In genomic region chr6:41587223-41587879, GRCh38 we compare ENCODE assay signal across 28 cellular contexts. TPM values are rescaled to one million over a fixed set of nuclear protein-coding genes. Genes with fewer than 3 reads are reported as not detected.
A peak's percentile ranks its signal among the peaks of the same experiment; 100 is the strongest.
DNase-seq lines count a peak whose midpoint lies in the region; ATAC-seq and TF ChIP-seq lines count a peak whose summit lies in the region.
"Had no signal": no experiment of that assay in that cellular context is flagged by ENCODE, and none has a peak within 500 bp of the region (broad histone marks: within the 10 kb centered on the region; RNA-seq: fewer than 3 reads in every experiment).

No MANE protein-coding gene starts in this region.

- no peak overlapping the region for H2BK5ac ChIP-seq in H9 (ENCODE audit: insufficient read length, low read length)
- H2BK5ac ChIP-seq in neuronal stem cell (ENCODE audit: low read length): peak overlapping the region; percentile 7

- TF ChIP-seq CTCF in H9 (conservative IDR thresholded peaks at IDR 0.05) (peak; percentile 28; the same call in 2 of the 3 replicates), body of pancreas (IDR thresholded peaks at IDR 0.05) (peak in 1 of 7 experiments; percentile 36)

- no peaks in the 10 kb centered on the region for H3K79me2 ChIP-seq in H9 (ENCODE audit: insufficient read depth, low read length)

- no peaks in the 10 kb centered on the region for H4K20me1 ChIP-seq in H9 (ENCODE audit: control insufficient read depth, insufficient read depth, insufficient read length)

- H4K5ac ChIP-seq in H9 (ENCODE audit: insufficient read length, low read depth, low read length): no peak overlapping the region

- H3K27ac ChIP-seq in H9 (ENCODE audit: insufficient read length, low read depth, low read length): no peak overlapping the region
- peak overlapping the region in 2 of 4 donors; percentile 15 to 22 for H3K27ac ChIP-seq in body of pancreas
- H3K27ac ChIP-seq in neuronal stem cell (replicated peaks; ENCODE audit: low read length): no peak overlapping the region
- H3K27ac ChIP-seq: C4-2B, esophagus squamous epithelium, GM23248, heart right ventricle, upper lobe of right lung had no signal

- H3K14ac ChIP-seq in H9 (ENCODE audit: insufficient read depth, low read length) (no peak overlapping the region), neuronal stem cell (ENCODE audit: low read length) (peak overlapping the region; percentile 78)

- H3K4ac ChIP-seq in H9 (ENCODE audit: low read depth, low read length): no peak overlapping the region
- no peak overlapping the region for H3K4ac ChIP-seq in neuronal stem cell (ENCODE audit: low read length)

- H3K4me1 ChIP-seq in H9 (ENCODE audit: insufficient read depth, low read length) (peaks cover 2% of the 10 kb centered on the region; the same call in 1 of the 2 replicates), body of pancreas (peaks cover 29% of the 10 kb centered on the region), neuronal stem cell (ENCODE audit: control insufficient read depth in 2 of 2, insufficient read depth in 1 of 2, low read depth in 1 of 2, low read length in 2 of 2) (peaks cover 21 to 40% of the 10 kb centered on the region in 2 donors)
- H3K4me1 ChIP-seq: upper lobe of right lung had no signal

- H4K91ac ChIP-seq in H9 (ENCODE audit: insufficient read length, low read depth, low read length): no peak overlapping the region
- peak overlapping the region; percentile 35 for H4K91ac ChIP-seq in neuronal stem cell (ENCODE audit: low read depth, low read length, poor library complexity)

- no CpG with 5 or more reads among the region's 23 CpGs for WGBS in H9 (ENCODE audit: extremely low coverage, insufficient read length, low lambda C conversion rate)
- WGBS in body of pancreas, 2 donors: 73 to 90% methylated on average over 5 to 20 of the region's 23 CpGs
- WGBS in neuronal stem cell (ENCODE audit: extremely low coverage in 2 of 2, insufficient read length in 2 of 2, insufficient replicate concordance in 1 of 2), 2 donors: no CpG with 5 or more reads among the region's 23 CpGs

- no peak overlapping the region for H2BK20ac ChIP-seq in H9 (ENCODE audit: low read depth, low read length, poor library complexity, severe bottlenecking)

- no peak overlapping the region for H3K4me3 ChIP-seq in body of pancreas
- H3K4me3 ChIP-seq in neuronal stem cell (ENCODE audit: low read length in 2 of 2): no peak overlapping the region
- H3K4me3 ChIP-seq: esophagus squamous epithelium, GM23248, heart right ventricle, upper lobe of right lung had no signal

- H2BK12ac ChIP-seq in H9 (ENCODE audit: insufficient read length, low read depth, low read length) (no peak overlapping the region), neuronal stem cell (ENCODE audit: low read length) (no peak overlapping the region)

- DNase-seq in DMS 273 (lab: John Stamatoyannopoulos, UW; ENCODE audit: unreplicated experiment) (peak; percentile 85), H9 (no peak), body of pancreas (peak in 3 of 4 donors; percentile 23 to 74 (median 50)), neuronal stem cell (ENCODE audit: low spot score) (no peak), T-helper 17 cell (no peak)
- no peak for DNase-seq in activated effector memory CD4-positive, alpha-beta T cell treated with anti-CD3 and anti-CD28 coated beads, Interleukin-2, amount 50 U/mL, for 16 hours
- DNase-seq: activated CD4-positive, alpha-beta memory T cell treated with anti-CD3 and anti-CD28 coated beads for 36 hours; activated CD4-positive, alpha-beta T cell treated with anti-CD3 and anti-CD28 coated beads for 1 hour; activated CD8-positive, alpha-beta memory T cell treated with anti-CD3 and anti-CD28 coated beads, Interleukin-2, amount 50 U/mL, for 4 hours; activated naive CD4-positive, alpha-beta T cell treated with anti-CD3 and anti-CD28 coated beads for 36 hours; cerebellar nuclear complex; DMS79; esophagus squamous epithelium; foreskin melanocyte; GDM1; GM23248; heart right ventricle; kidney; NCI-H146; NCI-H446 treated with DMSO at 0.1 percent for 48 hours; PC-3; stimulated activated CD4-positive, alpha-beta T cell treated with anti-CD3 and anti-CD28 coated beads, Interleukin-15, amount 100 ng/mL, for 24 hours; stimulated activated CD4-positive, alpha-beta T cell treated with anti-CD3 and anti-CD28 coated beads, Interleukin-4, amount 100 ng/mL, for 4 hours; upper lobe of right lung had no signal

- H3K23me2 ChIP-seq in H9 (ENCODE audit: insufficient read length, low read depth, low read length, poor library complexity, severe bottlenecking): no peaks in the 10 kb centered on the region

- TF ChIP-seq POLR2A in body of pancreas (IDR thresholded peaks at IDR 0.05): no peak

- H3K79me1 ChIP-seq in H9 (ENCODE audit: insufficient read depth, low read depth, low read length, poor library complexity, severe bottlenecking) (no peaks in the 10 kb centered on the region), neuronal stem cell (ENCODE audit: low read depth, low read length) (peaks cover 6% of the 10 kb centered on the region)

- H3K9me3 Mint-ChIP-seq in H9: no peaks in the 10 kb centered on the region
- H3K9me3 Mint-ChIP-seq: activated CD4-positive, alpha-beta memory T cell treated with anti-CD3 and anti-CD28 coated beads for 36 hours; activated naive CD4-positive, alpha-beta T cell treated with anti-CD3 and anti-CD28 coated beads for 36 hours had no signal

- H3K18ac ChIP-seq in H9 (ENCODE audit: insufficient read length, low read depth, low read length) (no peak overlapping the region), neuronal stem cell (ENCODE audit: low read length) (peak overlapping the region; percentile 87)

- H2AFZ ChIP-seq in H9 (ENCODE audit: low read length) (no peak overlapping the region), neuronal stem cell (ENCODE audit: low read length) (no peak overlapping the region)
- H2AFZ ChIP-seq: GM23248 had no signal

- H3K4me1 Mint-ChIP-seq in H9 (peaks cover 33 to 64% of the 10 kb centered on the region in 2 experiments), T-helper 17 cell (peaks cover 25% of the 10 kb centered on the region)

- intact Hi-C loops in body of pancreas (cut with DNase I): loop anchor here (5.0 kb wide), 1 partner anchor 45 kb away; no protein-coding TSS in a partner anchor

- H3K4me2 ChIP-seq in H9 (ENCODE audit: insufficient read depth, insufficient read length, low read length): no peak overlapping the region
- no peak overlapping the region for H3K4me2 ChIP-seq in neuronal stem cell (ENCODE audit: insufficient read depth, low read length, poor library complexity, severe bottlenecking)

- no peak overlapping the region for H3K56ac ChIP-seq in H9 (ENCODE audit: insufficient read length, low read depth, low read length)

- no peaks in the 10 kb centered on the region for H3K27me3 ChIP-seq in H9 (ENCODE audit: insufficient read depth, low read length)
- H3K27me3 ChIP-seq in body of pancreas: no peaks in the 10 kb centered on the region
- no peaks in the 10 kb centered on the region for H3K27me3 ChIP-seq in neuronal stem cell (ENCODE audit: control insufficient read depth in 3 of 3, insufficient read depth in 3 of 3, low read depth in 1 of 3, low read length in 3 of 3)
- H3K27me3 ChIP-seq: esophagus squamous epithelium, heart right ventricle, upper lobe of right lung had no signal

- no peak overlapping the region for H3K27ac Mint-ChIP-seq in H9
- no peak overlapping the region for H3K27ac Mint-ChIP-seq in T-helper 17 cell
- H3K27ac Mint-ChIP-seq: activated CD4-positive, alpha-beta memory T cell treated with anti-CD3 and anti-CD28 coated beads for 36 hours; activated naive CD4-positive, alpha-beta T cell treated with anti-CD3 and anti-CD28 coated beads for 36 hours had no signal

- no peak overlapping the region for H3T11ph ChIP-seq in H9 (ENCODE audit: low read length)

- H3K27me3 Mint-ChIP-seq in H9 (ENCODE audit: low read depth) (peaks cover 19% of the 10 kb centered on the region), T-helper 17 cell (no peaks in the 10 kb centered on the region)
- H3K27me3 Mint-ChIP-seq: activated CD4-positive, alpha-beta memory T cell treated with anti-CD3 and anti-CD28 coated beads for 36 hours had no signal

- peaks cover 5 to 23% (median 16%) of the 10 kb centered on the region in 3 experiments; a peak in 6 of 7 replicates for H3K36me3 Mint-ChIP-seq in H9 (ENCODE audit: insufficient read depth in 1 of 3, low read depth in 3 of 3)
- H3K36me3 Mint-ChIP-seq in T-helper 17 cell (ENCODE audit: low read depth): peaks cover 6% of the 10 kb centered on the region
- H3K36me3 Mint-ChIP-seq: activated CD4-positive, alpha-beta memory T cell treated with anti-CD3 and anti-CD28 coated beads for 36 hours had no signal

- H3K4me3 Mint-ChIP-seq in H9 (no peak overlapping the region), T-helper 17 cell (no peak overlapping the region)
- H3K4me3 Mint-ChIP-seq: activated CD4-positive, alpha-beta memory T cell treated with anti-CD3 and anti-CD28 coated beads for 36 hours; activated naive CD4-positive, alpha-beta T cell treated with anti-CD3 and anti-CD28 coated beads for 36 hours had no signal

- H3K9me3 ChIP-seq in H9 (ENCODE audit: control insufficient read depth, low read depth, low read length) (no peaks in the 10 kb centered on the region), body of pancreas (no peaks in the 10 kb centered on the region), neuronal stem cell (replicated peaks in 1 of 2; ENCODE audit: control insufficient read depth in 2 of 2, insufficient read depth in 1 of 2, low read depth in 1 of 2, low read length in 2 of 2) (no peaks in the 10 kb centered on the region), T-helper 17 cell (ENCODE audit: control insufficient read depth, low read length, poor library complexity, severe bottlenecking) (no peaks in the 10 kb centered on the region)
- H3K9me3 ChIP-seq: esophagus squamous epithelium, heart right ventricle, upper lobe of right lung had no signal

- H2BK120ac ChIP-seq in H9 (ENCODE audit: low read depth, low read length, poor library complexity, severe bottlenecking) (no peak overlapping the region), neuronal stem cell (ENCODE audit: low read depth, low read length) (peak overlapping the region; percentile 81)

- H4K8ac ChIP-seq in H9 (replicated peaks; ENCODE audit: insufficient read length, low read depth, low read length) (no peak overlapping the region), neuronal stem cell (ENCODE audit: low read depth, low read length) (no peak overlapping the region)

- H2BK15ac ChIP-seq in H9 (ENCODE audit: low read depth, low read length) (no peak overlapping the region), neuronal stem cell (ENCODE audit: low read length) (peak overlapping the region; percentile 90)

- no peak for ATAC-seq in body of pancreas
- ATAC-seq in T-helper 17 cell: no peak
- no peak for ATAC-seq in HG03045 (IDR thresholded peaks at IDR 0.05; ENCODE audit: unreplicated experiment)
- ATAC-seq in GM19328 (IDR thresholded peaks at IDR 0.05; ENCODE audit: unreplicated experiment): no peak
- ATAC-seq: PC-3, upper lobe of right lung had no signal

- peaks cover 0 to 9% of the 10 kb centered on the region in 2 donors for H3K36me3 ChIP-seq in body of pancreas (replicated peaks in 1 of 2; ENCODE audit: insufficient read depth in 1 of 2, low read depth in 2 of 2)
- peaks cover 46 to 98% of the 10 kb centered on the region in 2 donors for H3K36me3 ChIP-seq in neuronal stem cell (replicated peaks in 1 of 2; ENCODE audit: control insufficient read depth in 2 of 2, insufficient read depth in 2 of 2, low read length in 2 of 2)

- H3K23ac ChIP-seq in H9 (ENCODE audit: insufficient read length, low read depth, low read length) (no peak overlapping the region), neuronal stem cell (ENCODE audit: low read depth, low read length, poor library complexity) (peak overlapping the region; percentile 36)

- H2AK5ac ChIP-seq in H9 (ENCODE audit: insufficient read length, low read length) (no peak overlapping the region), neuronal stem cell (ENCODE audit: low read depth, low read length) (peak overlapping the region; percentile 49)

- H3K9ac ChIP-seq in H9 (ENCODE audit: extremely low read depth, insufficient read length, low read length) (no peak overlapping the region), neuronal stem cell (ENCODE audit: low read depth, low read length, poor library complexity) (no peak overlapping the region)
- H3K9ac ChIP-seq: GM23248 had no signal

RNA-seq across cellular contexts. Expression of gene FOXP4, which starts 41.2 kb away (rescaled TPM):
- total RNA-seq in H9 (2021) (18.2 and 19.0 TPM in 2 replicates), body of pancreas (10 to 100 TPM in 1 of 2 donors, 1 to 10 TPM in 1; 8.6 to 10.5 TPM), T-helper 17 cell (10 to 100 TPM in 1 of 2 donors, 1 to 10 TPM in 1; 7.5 to 10.6 TPM)
- 43.1 TPM for polyA plus RNA-seq in neuronal stem cell (2013, experiment 1 of 2)
- polyA plus RNA-seq in neuronal stem cell (2013, experiment 2 of 2): 44.6 TPM

RNA-seq across cellular contexts. Expression of gene MDFI, which starts 50.9 kb away (rescaled TPM):
- total RNA-seq in H9 (2021) (40.9 and 45.0 TPM in 2 replicates), body of pancreas (1 to 10 TPM; 4.9 to 6.7 TPM), T-helper 17 cell (not detected)
- polyA plus RNA-seq in neuronal stem cell (2013, experiment 1 of 2): 73.1 TPM
- 65.6 TPM for polyA plus RNA-seq in neuronal stem cell (2013, experiment 2 of 2)
- total RNA-seq: activated CD4-positive, alpha-beta memory T cell treated with anti-CD3 and anti-CD28 coated beads for 36 hours; activated naive CD4-positive, alpha-beta T cell treated with anti-CD3 and anti-CD28 coated beads for 36 hours; GM23248; T-helper 2 cell treated with Interferon-gamma antibody and Interleukin-4, amounts not matched to agents 100 ng/mL and 5 ng/mL, for 36 hours had no signal
- polyA plus RNA-seq: GM23248 had no signal

Comparison
In these comparisons a context has a peak if more than half of its experiments do, and no peak if none do; other contexts are left out.
1. DNase-seq: peak in DMS 273 (single experiment) and body of pancreas (3 of 4); none in H9 (single experiment), neuronal stem cell (single experiment), T-helper 17 cell (0 of 3) and activated effector memory CD4-positive, alpha-beta T cell treated with anti-CD3 and anti-CD28 coated beads, Interleukin-2, amount 50 U/mL, for 16 hours (single experiment).
2. RNA of gene MDFI, which starts 50.9 kb away (total RNA-seq): 40.9 to 45.0 TPM in H9 and 4.9 to 6.7 TPM in body of pancreas; not detected in T-helper 17 cell; every median in the first group is over 4 times any median in the second.